Comparison of ENCODE assay signal across 8 cellular contexts in genomic region chr10:101695404-101695732, GRCh38. TPM values are rescaled to one million over a fixed set of nuclear protein-coding genes. Genes with fewer than 3 reads are reported as not detected.
DNase-seq lines count a peak whose midpoint lies in the region; ATAC-seq, FAIRE-seq and TF ChIP-seq lines count a peak whose summit lies in the region.

No MANE protein-coding gene starts in this region.

- intact Hi-C loops in PC-9 (cut with micrococcal nuclease; ENCODE audit: unreplicated experiment) = loop anchor here (10.0 kb wide), 1 partner anchor 79 kb away; the partner anchor contains the start of gene FGF8

- peak overlapping the region; percentile 88 for H4K12ac ChIP-seq in trophoblast cell (ENCODE audit: low read depth, low read length)

- H3K79me2 ChIP-seq in PC-9 (ENCODE audit: low read depth) (peaks cover 43% of the 10 kb centered on the region), trophoblast cell (ENCODE audit: control insufficient read depth, insufficient read depth, low read length, poor library complexity) (peaks cover 7% of the 10 kb centered on the region)

- DNase-seq in GM12892 (ENCODE audit: insufficient read length) (no peak), PC-9 (no peak), epithelial cell of proximal tubule (ENCODE audit: low read depth) (no peak), trophoblast cell (no peak), frontal cortex (ENCODE audit: low spot score in 2 of 2) (no peak), A172 (ENCODE audit: low spot score) (no peak)
- no peak for DNase-seq in activated CD4-positive, alpha-beta T cell treated with anti-CD3 and anti-CD28 coated beads, Interleukin-2, amount 50 U/mL, for 1 hour

- TF ChIP-seq POLR2A in GM12892 (IDR thresholded peaks at IDR 0.05; ENCODE audit: low read depth, low read length) = no peak

- H3K27ac ChIP-seq in PC-9 = no peak overlapping the region
- no peak overlapping the region for H3K27ac ChIP-seq in trophoblast cell (ENCODE audit: low read depth, low read length)

- H4K20me1 ChIP-seq in PC-9 (ENCODE audit: insufficient read depth) = no peaks in the 10 kb centered on the region

- no peak overlapping the region for H2BK120ac ChIP-seq in trophoblast cell (ENCODE audit: insufficient read depth, low read length, poor library complexity)

- BruUV-seq in PC-9 (replicated peaks; lab: Mats Ljungman, UMichigan) = no TSS peak

- no peak overlapping the region for H2AK5ac ChIP-seq in trophoblast cell (ENCODE audit: low read length)

- H3K4me3 ChIP-seq in PC-9 = peak overlapping the region; percentile 90; the same call in 1 of the 2 replicates
- peak overlapping the region; percentile 77 for H3K4me3 ChIP-seq in epithelial cell of proximal tubule (ENCODE audit: low read depth, low read length)
- H3K4me3 ChIP-seq in trophoblast cell (ENCODE audit: low read depth, low read length) = peak overlapping the region; percentile 76

- no peak for ATAC-seq in GM19023 (IDR thresholded peaks at IDR 0.05; ENCODE audit: unreplicated experiment)

- no CpG with 5 or more reads among the region's 8 CpGs for WGBS in trophoblast cell (ENCODE audit: extremely low coverage, insufficient coverage, insufficient read length)

- no peak overlapping the region for H3K4ac ChIP-seq in trophoblast cell (ENCODE audit: low read depth, low read length)

- H2BK5ac ChIP-seq in trophoblast cell (ENCODE audit: low read depth, low read length, poor library complexity) = no peak overlapping the region

- peak overlapping the region; percentile 95 for H4K8ac ChIP-seq in trophoblast cell (ENCODE audit: low read depth, low read length)

- POLR2A ChIA-PET in PC-9 (lab: Charles Lee; ENCODE audit: unreplicated experiment) = no interaction called here

- peak overlapping the region; percentile 92 for H2AFZ ChIP-seq in PC-9
- peak overlapping the region; percentile 81 for H2AFZ ChIP-seq in trophoblast cell (ENCODE audit: insufficient read depth, low read length, poor library complexity)

- H3K4me1 ChIP-seq in PC-9 (replicated peaks; ENCODE audit: insufficient read depth) = peaks cover 19% of the 10 kb centered on the region
- H3K4me1 ChIP-seq in trophoblast cell (ENCODE audit: control insufficient read depth in 1 of 2, insufficient read depth in 2 of 2, low read length in 2 of 2) = peaks cover 7 to 8% of the 10 kb centered on the region in 2 experiments

- no peak overlapping the region for H3K9ac ChIP-seq in trophoblast cell (ENCODE audit: low read length)

- peak overlapping the region; percentile 96 for H3K4me2 ChIP-seq in PC-9
- H3K4me2 ChIP-seq in trophoblast cell (ENCODE audit: low read length) = peak overlapping the region; percentile 56

- CTCF ChIA-PET in PC-9 (lab: Charles Lee) = no interaction called here

- no peaks in the 10 kb centered on the region for H3K9me2 ChIP-seq in PC-9 (ENCODE audit: insufficient read depth)

- H3K9me3 ChIP-seq in PC-9 (ENCODE audit: insufficient read depth, low read depth) (no peaks in the 10 kb centered on the region), trophoblast cell (ENCODE audit: insufficient read depth, low read depth, low read length) (no peaks in the 10 kb centered on the region)

- H3K27me3 ChIP-seq in PC-9 (ENCODE audit: insufficient read depth, low read depth) (no peaks in the 10 kb centered on the region), trophoblast cell (ENCODE audit: insufficient read depth, low read length) (no peaks in the 10 kb centered on the region)

- peak overlapping the region; percentile 97 for H3K14ac ChIP-seq in trophoblast cell (ENCODE audit: low read length)

- H3K18ac ChIP-seq in trophoblast cell (ENCODE audit: low read length) = no peak overlapping the region

- TF ChIP-seq CTCF in PC-9 (conservative IDR thresholded peaks at IDR 0.05) = no peak
- TF ChIP-seq CTCF in epithelial cell of proximal tubule (conservative IDR thresholded peaks at IDR 0.05; ENCODE audit: low read depth, low read length) = no peak

- peak overlapping the region; percentile 91 for H4K91ac ChIP-seq in trophoblast cell (ENCODE audit: low read depth, low read length)

- H2BK12ac ChIP-seq in trophoblast cell (ENCODE audit: low read length) = no peak overlapping the region

- H3F3A ChIP-seq in PC-9 (ENCODE audit: insufficient read depth, low read depth) = no peaks in the 10 kb centered on the region

- no peak overlapping the region for H3K23ac ChIP-seq in trophoblast cell (ENCODE audit: low read length)

- H3K79me1 ChIP-seq in trophoblast cell (ENCODE audit: low read length) = peaks cover 11% of the 10 kb centered on the region

- no peaks in the 10 kb centered on the region for H3K36me3 ChIP-seq in PC-9 (ENCODE audit: low read depth)
- no peaks in the 10 kb centered on the region for H3K36me3 ChIP-seq in trophoblast cell (ENCODE audit: control insufficient read depth in 1 of 2, insufficient read depth in 2 of 2, low read length in 2 of 2)

- FAIRE-seq in GM12892 (lab: Jason Lieb, UNC) (peak; percentile 36), frontal cortex (lab: Jason Lieb, UNC) (no peak)

RNA-seq across cellular contexts. Expression of gene FBXW4, which starts 0.4 kb away (rescaled TPM):
- 23.2 TPM for polyA plus RNA-seq in GM12892 (2012; ENCODE audit: missing spikeins)
- total RNA-seq in PC-9 (2021) (34.9 and 38.2 TPM in 2 replicates), epithelial cell of proximal tubule (15.3 and 16.8 TPM in 2 replicates), frontal cortex (75.4 TPM)
- 16.1 and 16.9 TPM in 2 replicates for polyA plus RNA-seq in trophoblast cell (2013)
- 26.5 and 30.8 TPM in 2 replicates for total RNA-seq in A172 (2014; rRNA removed; shearing (Covaris generic))
